20 cellular contexts compared by ENCODE assay signal in genomic region chr15:25417604-25418003, GRCh38.
"Had no signal": no experiment of that assay in that cellular context is flagged by ENCODE, and none has a peak within 500 bp of the region (broad histone marks: within the 10 kb centered on the region; RNA-seq: fewer than 3 reads in every experiment).

No MANE protein-coding gene starts in this region.

- H3K27me3 ChIP-seq: SJSA1 had no signal

- H3K9me3 ChIP-seq: SJSA1 had no signal

- DNase-seq: IMR-90; NCI-H1092; NCI-H1105 treated with DMSO at 0.1 percent for 48 hours; NCI-H1417 treated with DMSO at 0.1 percent for 48 hours; NCI-H146; NCI-H1694 treated with DMSO at 0.1 percent for 48 hours; NCI-H1930; NCI-H2081; NCI-H2107; NCI-H2227 treated with DMSO at 0.1 percent for 48 hours; NCI-H524; NCI-H526 treated with DMSO at 0.1 percent for 48 hours; NCI-H774; NK-92 treated with Interleukin-12 subunit alpha and Interleukin-12 subunit beta, amount 100 ng/mL, for 24 hours; Right ventricle myocardium superior; SIG-M5 had no signal

- H3K4me3 ChIP-seq: SJSA1, SK-N-MC had no signal

- ATAC-seq: HepG2 had no signal

- FAIRE-seq: HepG2, RCC 7860 had no signal

- H3K4me1 ChIP-seq: SJSA1 had no signal

- H3K27ac ChIP-seq: SJSA1, SK-N-MC had no signal
